Comparison of ENCODE assay signal across 1 cellular context in the genomic region with DNA sequence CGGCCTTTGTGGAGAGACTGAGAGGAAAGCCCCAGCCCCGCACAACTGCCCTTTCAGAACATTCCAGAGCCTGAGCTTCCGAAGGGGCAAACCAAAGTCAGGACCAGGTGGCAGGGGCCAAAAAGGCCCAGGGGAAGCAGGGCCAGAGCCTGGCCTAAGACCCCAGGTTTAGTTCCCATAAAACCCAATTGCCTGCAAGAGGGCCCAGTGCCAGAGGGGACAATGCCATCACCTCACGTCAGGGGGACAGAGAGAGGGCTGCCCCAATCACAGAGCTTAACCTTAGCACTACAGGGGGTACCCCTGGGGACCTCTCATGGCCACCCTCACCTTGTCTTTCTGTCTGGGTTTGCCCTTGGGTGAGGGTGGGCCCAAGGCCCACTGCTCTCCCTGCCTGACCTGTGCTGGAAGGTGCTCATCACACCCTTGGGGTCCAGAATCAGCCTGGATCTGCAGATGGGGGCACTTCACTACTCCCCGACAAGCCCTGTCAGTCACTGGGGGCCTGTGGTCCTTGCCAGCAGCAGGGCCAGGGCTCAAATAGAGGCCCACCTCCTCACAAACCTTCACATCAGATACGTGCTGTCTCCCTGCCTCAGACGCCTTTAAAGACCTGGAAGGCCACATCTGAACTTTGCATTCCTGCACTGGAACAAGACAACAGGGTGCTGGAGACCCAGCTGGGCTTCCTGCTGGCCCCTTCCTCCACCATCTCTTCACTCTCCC.
TF ChIP-seq lines count a peak whose summit lies in the region.

No MANE protein-coding gene starts in this region.

TF ChIP-seq in IMR-90, 13 proteins besides CTCF, POLR2A, EP300 and RAD21 (continued from another document):
- TF ChIP-seq MXI1 (IDR thresholded peaks at IDR 0.05; ENCODE audit: borderline replicate concordance, low read depth, low read length) (no peak), BHLHE40 (IDR thresholded peaks at IDR 0.05; ENCODE audit: low read depth, low read length) (no peak), NFE2L2 (IDR thresholded peaks at IDR 0.05; ENCODE audit: low read depth, low read length) (no peak), MAZ (IDR thresholded peaks at IDR 0.05; ENCODE audit: borderline replicate concordance, low read depth, low read length) (no peak), RFX5 (IDR thresholded peaks at IDR 0.05; ENCODE audit: low read depth, low read length) (no peak), CHD1 (IDR thresholded peaks at IDR 0.05; ENCODE audit: low read depth, low read length) (no peak)
- TF ChIP-seq, protein P1, sequence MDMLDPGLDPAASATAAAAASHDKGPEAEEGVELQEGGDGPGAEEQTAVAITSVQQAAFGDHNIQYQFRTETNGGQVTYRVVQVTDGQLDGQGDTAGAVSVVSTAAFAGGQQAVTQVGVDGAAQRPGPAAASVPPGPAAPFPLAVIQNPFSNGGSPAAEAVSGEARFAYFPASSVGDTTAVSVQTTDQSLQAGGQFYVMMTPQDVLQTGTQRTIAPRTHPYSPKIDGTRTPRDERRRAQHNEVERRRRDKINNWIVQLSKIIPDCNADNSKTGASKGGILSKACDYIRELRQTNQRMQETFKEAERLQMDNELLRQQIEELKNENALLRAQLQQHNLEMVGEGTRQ (IDR thresholded peaks at IDR 0.05; ENCODE audit: low read depth, low read length) = no peak
